ENCODE assay signal across 9 cellular contexts in genomic region chr17:19070318-19071168, GRCh38. TPM values are rescaled to one million over a fixed set of nuclear protein-coding genes. Genes with fewer than 3 reads are reported as not detected.
DNase-seq lines count a peak whose midpoint lies in the region; ATAC-seq and TF ChIP-seq lines count a peak whose summit lies in the region.
"Not testable (repeated sequence)": the region's sequence is repeated elsewhere in the genome, so short reads cannot be mapped to it uniquely, and the experiment has no call there.
"Had no signal": no experiment of that assay in that cellular context is flagged by ENCODE, and none has a peak within 500 bp of the region (broad histone marks: within the 10 kb centered on the region; RNA-seq: fewer than 3 reads in every experiment).

No MANE protein-coding gene starts in this region.

- not testable (repeated sequence) for H3K36me3 ChIP-seq in Panc1 (ENCODE audit: control insufficient read depth, insufficient read depth, low read length); mucosa of descending colon (ENCODE audit: low read depth)

- BruUV-seq in Panc1 (replicated peaks; lab: Mats Ljungman, UMichigan) = not testable (repeated sequence)

- not testable (repeated sequence) for H3K4me1 Mint-ChIP-seq in central memory CD8-positive, alpha-beta T cell

- not testable (repeated sequence) for H3K27ac Mint-ChIP-seq in central memory CD8-positive, alpha-beta T cell (ENCODE audit: low read depth)

- H3K9me3 Mint-ChIP-seq in central memory CD8-positive, alpha-beta T cell = not testable (repeated sequence)

- ATAC-seq in GM18861 (IDR thresholded peaks at IDR 0.05; ENCODE audit: unreplicated experiment) = peak; percentile 80
- peak; percentile 46 for ATAC-seq in GM19468 (IDR thresholded peaks at IDR 0.05; ENCODE audit: extremely low read depth, unreplicated experiment)
- peak; percentile 95 for ATAC-seq in HG02642 (IDR thresholded peaks at IDR 0.05; ENCODE audit: poor library complexity, unreplicated experiment)
- ATAC-seq in HG03135 (IDR thresholded peaks at IDR 0.05; ENCODE audit: unreplicated experiment) = peak; percentile 88
- ATAC-seq in Panc1 = peak; percentile 97
- peak; percentile 96 for ATAC-seq in central memory CD8-positive, alpha-beta T cell (replicated peaks; ENCODE audit: extremely low read depth, poor library complexity, severe bottlenecking)
- peak; percentile 99 for ATAC-seq in mucosa of descending colon

- not testable (repeated sequence) for H3K27me3 ChIP-seq in Panc1 (ENCODE audit: control insufficient read depth, insufficient read depth, low read length)

- H3K4me3 Mint-ChIP-seq in central memory CD8-positive, alpha-beta T cell = not testable (repeated sequence)

- H3K4me3 ChIP-seq in Panc1 (ENCODE audit: low read depth in 2 of 2, low read length in 2 of 2); mucosa of descending colon: not testable (repeated sequence)

- not testable (repeated sequence) for DNase-seq in Panc1 (ENCODE audit: low read depth, low spot score); central memory CD8-positive, alpha-beta T cell (ENCODE audit: low spot score in 2 of 2); mucosa of descending colon

- in situ Hi-C loops in Panc1 (cut with HindIII; ENCODE audit: low pct_unique_long_range_greater_than_20kb, low sequenced_read_pairs) = not testable (repeated sequence)

- not testable (repeated sequence) for H3K4me1 ChIP-seq in Panc1 (ENCODE audit: control insufficient read depth, insufficient read depth, low read length); mucosa of descending colon (ENCODE audit: low read depth)

- not testable (repeated sequence) for H3K27me3 Mint-ChIP-seq in central memory CD8-positive, alpha-beta T cell

- not testable (repeated sequence) for H3K36me3 Mint-ChIP-seq in central memory CD8-positive, alpha-beta T cell (ENCODE audit: insufficient read depth)

- H3K9me3 ChIP-seq in Panc1 (ENCODE audit: control insufficient read depth, insufficient read depth, low read depth, low read length); mucosa of descending colon: not testable (repeated sequence)

- not testable (repeated sequence) for TF ChIP-seq CTCF in Panc1 (IDR thresholded peaks at IDR 0.05); mucosa of descending colon (IDR thresholded peaks at IDR 0.05)

- POLR2A ChIA-PET in Panc1 (lab: Charles Lee) = not testable (repeated sequence)

- H3K27ac ChIP-seq in Panc1 (ENCODE audit: low read length) = not testable (repeated sequence)

- intact Hi-C loops in Panc1 (cut with micrococcal nuclease; ENCODE audit: unreplicated experiment); mucosa of descending colon (cut with DNase I, micrococcal nuclease): not testable (repeated sequence)

- CTCF ChIA-PET in Panc1 (lab: Charles Lee) = not testable (repeated sequence)

RNA-seq across cellular contexts. Expression of gene GRAP, which starts 23.8 kb away (rescaled TPM):
- total RNA-seq in Panc1 (2021; ENCODE audit: unreplicated experiment) (0.21 TPM), mucosa of descending colon (1 to 10 TPM; 1.2 to 2.5 (median 1.8) TPM)
- not detected for polyA plus RNA-seq in Panc1 (2012; ENCODE audit: insufficient read length)

RNA-seq across cellular contexts. Expression of gene GRAPL, which starts 56.8 kb away (rescaled TPM):
- total RNA-seq in Panc1 (2021; ENCODE audit: unreplicated experiment) (0.31 TPM), mucosa of descending colon (1 to 10 TPM; 2.0 to 4.4 (median 2.2) TPM)
- not detected for polyA plus RNA-seq in Panc1 (2012; ENCODE audit: insufficient read length)
- total RNA-seq: HT-29 had no signal
- polyA plus RNA-seq: keratinocyte had no signal

Comparison
In these comparisons a context has a peak if more than half of its experiments do, and no peak if none do; other contexts are left out.
1. ATAC-seq: peak in every context shown above with its lines; median percentile 99 in mucosa of descending colon; 97 in Panc1; 96 in central memory CD8-positive, alpha-beta T cell; 95 in HG02642; 88 in HG03135; 80 in GM18861; 46 in GM19468.